Comparison of ENCODE assay signal across 8 cellular contexts in the genomic region with DNA sequence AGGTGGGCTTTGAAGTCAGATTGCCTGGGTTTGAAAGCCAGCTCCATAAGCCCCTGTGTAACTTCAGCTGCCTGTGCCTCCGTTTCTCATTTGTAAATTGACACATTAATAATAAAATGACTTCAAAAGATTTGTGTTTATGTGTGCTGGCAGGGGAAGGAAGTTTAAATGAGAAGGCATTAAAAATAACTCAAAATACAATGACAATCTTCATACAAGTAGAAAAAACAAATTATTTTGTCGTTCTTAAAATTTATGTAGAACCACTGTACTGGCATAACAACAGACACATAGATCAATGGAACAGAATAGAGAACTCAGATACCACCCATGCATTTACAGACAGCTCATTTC.
A peak's percentile ranks its signal among the peaks of the same experiment; 100 is the strongest.
DNase-seq lines count a peak whose midpoint lies in the region; ATAC-seq, FAIRE-seq and TF ChIP-seq lines count a peak whose summit lies in the region.

No MANE protein-coding gene starts in this region.

- no peaks in the 10 kb centered on the region for H3K9me3 Mint-ChIP-seq in activated naive CD4-positive, alpha-beta T cell treated with anti-CD3 and anti-CD28 coated beads, Interleukin-2, amount 50 U/mL, for 24 hours
- no peaks in the 10 kb centered on the region for H3K9me3 Mint-ChIP-seq in activated T-helper 2 cell treated with anti-CD3 and anti-CD28 coated beads, Interferon-gamma antibody, Interleukin-2, Interleukin-4, amounts not matched to agents 10 μg/mL and 5 μg/mL and 100 μg/mL, durations not matched to agents 14 hours and 24 hours and 36 hours
- H3K9me3 Mint-ChIP-seq in memory B cell (no peaks in the 10 kb centered on the region), type B pancreatic cell (no peaks in the 10 kb centered on the region)

- H3K27ac Mint-ChIP-seq in activated naive CD4-positive, alpha-beta T cell treated with anti-CD3 and anti-CD28 coated beads, Interleukin-2, amount 50 U/mL, for 24 hours, result no peak overlapping the region
- H3K27ac Mint-ChIP-seq in activated T-helper 2 cell treated with anti-CD3 and anti-CD28 coated beads, Interferon-gamma antibody, Interleukin-2, Interleukin-4, amounts not matched to agents 10 μg/mL and 5 μg/mL and 100 μg/mL, durations not matched to agents 14 hours and 24 hours and 36 hours, result peak overlapping the region; percentile 90
- H3K27ac Mint-ChIP-seq in memory B cell (peak overlapping the region; percentile 94), type B pancreatic cell (no peak overlapping the region)

- H3K4me3 Mint-ChIP-seq in activated naive CD4-positive, alpha-beta T cell treated with anti-CD3 and anti-CD28 coated beads, Interleukin-2, amount 50 U/mL, for 24 hours, result peak overlapping the region; percentile 98
- peak overlapping the region; percentile 86 for H3K4me3 Mint-ChIP-seq in activated T-helper 2 cell treated with anti-CD3 and anti-CD28 coated beads, Interferon-gamma antibody, Interleukin-2, Interleukin-4, amounts not matched to agents 10 μg/mL and 5 μg/mL and 100 μg/mL, durations not matched to agents 14 hours and 24 hours and 36 hours (ENCODE audit: low read depth)
- H3K4me3 Mint-ChIP-seq in memory B cell (peak overlapping the region; percentile 95), type B pancreatic cell (no peak overlapping the region)

- no peak for DNase-seq in activated naive CD4-positive, alpha-beta T cell treated with anti-CD3 and anti-CD28 coated beads, Interleukin-2, amount 50 U/mL, for 16 hours
- no peak for DNase-seq in activated T-helper 2 cell treated with anti-CD3 and anti-CD28 coated beads, Interferon-gamma antibody, Interleukin-2, Interleukin-4, amounts not matched to agents 10 μg/mL and 5 μg/mL and 100 μg/mL, durations not matched to agents 14 hours and 24 hours and 36 hours (ENCODE audit: low spot score)
- DNase-seq in memory B cell (ENCODE audit: low spot score in 2 of 2) (no peak), type B pancreatic cell (ENCODE audit: extremely low spot score, unreplicated experiment) (no peak), GM19239 (ENCODE audit: insufficient read length, low spot score) (no peak)

- FAIRE-seq in GM19239 (lab: Jason Lieb, UNC), result no peak

- no peaks in the 10 kb centered on the region for H3K36me3 Mint-ChIP-seq in activated naive CD4-positive, alpha-beta T cell treated with anti-CD3 and anti-CD28 coated beads, Interleukin-2, amount 50 U/mL, for 24 hours
- peaks cover 3% of the 10 kb centered on the region for H3K36me3 Mint-ChIP-seq in activated T-helper 2 cell treated with anti-CD3 and anti-CD28 coated beads, Interferon-gamma antibody, Interleukin-2, Interleukin-4, amounts not matched to agents 10 μg/mL and 5 μg/mL and 100 μg/mL, durations not matched to agents 14 hours and 24 hours and 36 hours (ENCODE audit: low read depth)
- no peaks in the 10 kb centered on the region for H3K36me3 Mint-ChIP-seq in memory B cell
- no peaks in the 10 kb centered on the region for H3K36me3 Mint-ChIP-seq in type B pancreatic cell

- ATAC-seq in memory B cell (ENCODE audit: low read depth), result no peak
- ATAC-seq in GM19324 (IDR thresholded peaks at IDR 0.05; ENCODE audit: low FRiP score, unreplicated experiment), result no peak
- ATAC-seq in GM19351 (IDR thresholded peaks at IDR 0.05; ENCODE audit: unreplicated experiment), result no peak

- peaks cover 32% of the 10 kb centered on the region for H3K27me3 Mint-ChIP-seq in activated naive CD4-positive, alpha-beta T cell treated with anti-CD3 and anti-CD28 coated beads, Interleukin-2, amount 50 U/mL, for 24 hours
- H3K27me3 Mint-ChIP-seq in activated T-helper 2 cell treated with anti-CD3 and anti-CD28 coated beads, Interferon-gamma antibody, Interleukin-2, Interleukin-4, amounts not matched to agents 10 μg/mL and 5 μg/mL and 100 μg/mL, durations not matched to agents 14 hours and 24 hours and 36 hours (ENCODE audit: low read depth), result peaks cover 45% of the 10 kb centered on the region
- H3K27me3 Mint-ChIP-seq in memory B cell (peaks cover 15% of the 10 kb centered on the region), type B pancreatic cell (peaks cover 57% of the 10 kb centered on the region)

- intact Hi-C loops in activated T-helper 2 cell treated with anti-CD3 and anti-CD28 coated beads, Interferon-gamma antibody, Interleukin-2, Interleukin-4, amounts not matched to agents 10 μg/mL and 5 μg/mL and 100 μg/mL, durations not matched to agents 14 hours and 24 hours and 36 hours (cut with micrococcal nuclease), result loop anchor here (2.0 to 10.0 kb wide), 4 partner anchors 81 to 533 kb away; partner anchors contain the start of gene PCNX4

- H3K4me1 Mint-ChIP-seq in activated naive CD4-positive, alpha-beta T cell treated with anti-CD3 and anti-CD28 coated beads, Interleukin-2, amount 50 U/mL, for 24 hours, result peaks cover 33% of the 10 kb centered on the region
- peaks cover 33% of the 10 kb centered on the region for H3K4me1 Mint-ChIP-seq in activated T-helper 2 cell treated with anti-CD3 and anti-CD28 coated beads, Interferon-gamma antibody, Interleukin-2, Interleukin-4, amounts not matched to agents 10 μg/mL and 5 μg/mL and 100 μg/mL, durations not matched to agents 14 hours and 24 hours and 36 hours (ENCODE audit: low read depth)
- H3K4me1 Mint-ChIP-seq in memory B cell, result peaks cover 9% of the 10 kb centered on the region
- peaks cover 15% of the 10 kb centered on the region for H3K4me1 Mint-ChIP-seq in type B pancreatic cell (ENCODE audit: unreplicated experiment)

- TF ChIP-seq CTCF in type B pancreatic cell (conservative IDR thresholded peaks at IDR 0.05), result peak; percentile 51

Comparison
In these comparisons a context has a peak if more than half of its experiments do, and no peak if none do; other contexts are left out.
1. H3K27ac Mint-ChIP-seq: peak in activated T-helper 2 cell treated with anti-CD3 and anti-CD28 coated beads, Interferon-gamma antibody, Interleukin-2, Interleukin-4, amounts not matched to agents 10 μg/mL and 5 μg/mL and 100 μg/mL, durations not matched to agents 14 hours and 24 hours and 36 hours (single experiment) and memory B cell (single experiment); none in activated naive CD4-positive, alpha-beta T cell treated with anti-CD3 and anti-CD28 coated beads, Interleukin-2, amount 50 U/mL, for 24 hours (single experiment) and type B pancreatic cell (single experiment).